In genomic region chr22:46312848-46313247, GRCh38 we compare ENCODE assay signal across 4 cellular contexts. TPM values are rescaled to one million over a fixed set of nuclear protein-coding genes. Genes with fewer than 3 reads are reported as not detected.
"Had no signal": no experiment of that assay in that cellular context is flagged by ENCODE, and none has a peak within 500 bp of the region (broad histone marks: within the 10 kb centered on the region; RNA-seq: fewer than 3 reads in every experiment).

No MANE protein-coding gene starts in this region.

RNA-seq across cellular contexts. Expression of gene PKDREJ, which starts 49.7 kb away (rescaled TPM):
- total RNA-seq: LHCN-M2, M059J, MCF 10A, NCI-H460 had no signal
